ENCODE assay signal across 20 cellular contexts in the genomic region with DNA sequence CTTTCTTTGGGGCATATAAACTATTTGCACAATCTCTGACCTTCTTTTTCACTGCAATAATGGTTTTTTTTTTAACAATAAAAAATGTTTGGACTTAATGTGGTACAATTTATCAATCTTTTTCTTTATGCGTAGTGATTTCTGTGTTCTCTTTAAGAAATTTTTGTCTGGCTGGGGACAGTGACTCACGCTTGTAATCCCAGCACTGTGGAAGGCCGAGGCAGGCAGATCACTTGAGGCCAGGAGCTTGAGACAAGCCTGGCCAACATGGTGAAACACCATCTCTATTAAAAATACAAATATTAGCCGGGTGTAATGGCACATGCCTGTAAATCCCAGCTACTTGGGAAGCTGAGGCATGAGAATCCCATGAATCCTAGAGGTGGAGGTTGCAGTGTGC.
A peak's percentile ranks its signal among the peaks of the same experiment; 100 is the strongest.
DNase-seq lines count a peak whose midpoint lies in the region; ATAC-seq and TF ChIP-seq lines count a peak whose summit lies in the region.
"Had no signal": no experiment of that assay in that cellular context is flagged by ENCODE, and none has a peak within 500 bp of the region (broad histone marks: within the 10 kb centered on the region; RNA-seq: fewer than 3 reads in every experiment).

No MANE protein-coding gene starts in this region.

- peaks cover 7 to 36% of the 10 kb centered on the region in 2 donors for H3K4me1 ChIP-seq in adrenal gland (replicated peaks in 1 of 2)

- TF ChIP-seq CTCF in adrenal gland (IDR thresholded peaks at IDR 0.05), result no peak

- ATAC-seq in GM18511 (IDR thresholded peaks at IDR 0.05; ENCODE audit: unreplicated experiment), result no peak
- ATAC-seq: GM12878, GM23338, HCT116 had no signal

- peak overlapping the region in 2 of 5 donors; percentile 27 to 62 for H3K27ac ChIP-seq in adrenal gland

- 37 to 52% (median 39%) methylated on average over 4 of the region's 4 CpGs for WGBS in adrenal gland, 4 donors

- no peak overlapping the region for H3K4me3 ChIP-seq in adrenal gland
- H3K4me3 ChIP-seq: GM12878, GM23338 had no signal

- DNase-seq in LHCN-M2 (ENCODE audit: low read depth) (peak; percentile 58), adrenal gland (peak; percentile 39 to 82 (median 73)), myocyte (ENCODE audit: low read depth) (peak; percentile 42), NCI-H2081 (lab: John Stamatoyannopoulos, UW) (no peak)
- DNase-seq in stimulated activated CD4-positive, alpha-beta T cell treated with anti-CD3 and anti-CD28 coated beads, Interleukin-4, amount 100 ng/mL, for 4 hours, result no peak
- DNase-seq in stimulated activated naive CD4-positive, alpha-beta T cell treated with Interleukin-2 at 50 U/mL for 16 hours (lab: John Stamatoyannopoulos, UW), result no peak
- DNase-seq: ACHN; BE2C; CD4-positive, CD25-positive, alpha-beta regulatory T cell; CD8-positive, alpha-beta memory T cell; COR-L47; DMS 273 treated with DMSO at 0.1 percent for 48 hours; DMS53; DND-41; EL; H7 had no signal

- H3K9me3 ChIP-seq in adrenal gland (replicated peaks in 1 of 3), result no peaks in the 10 kb centered on the region
- H3K9me3 ChIP-seq: BE2C had no signal

- TF ChIP-seq POLR2A in adrenal gland (IDR thresholded peaks at IDR 0.05), result peak in 1 of 2 donors; percentile 14

- intact Hi-C loops in adrenal gland (cut with DNase I), result no loop called here

- H3K27me3 ChIP-seq in adrenal gland, result no peaks in the 10 kb centered on the region
- H3K27me3 ChIP-seq: BE2C had no signal

- H3K36me3 ChIP-seq in adrenal gland (replicated peaks in 1 of 2), result no peaks in the 10 kb centered on the region
- H3K36me3 ChIP-seq: BE2C had no signal

Comparison
In these comparisons a context has a peak if more than half of its experiments do, and no peak if none do; other contexts are left out.
1. DNase-seq: peak in LHCN-M2 (single experiment), adrenal gland (7 of 7) and myocyte (single experiment); none in stimulated activated CD4-positive, alpha-beta T cell treated with anti-CD3 and anti-CD28 coated beads, Interleukin-4, amount 100 ng/mL, for 4 hours (0 of 2), stimulated activated naive CD4-positive, alpha-beta T cell treated with Interleukin-2 at 50 U/mL for 16 hours (single experiment) and NCI-H2081 (0 of 2).